8 cellular contexts compared by ENCODE assay signal in the genomic region with DNA sequence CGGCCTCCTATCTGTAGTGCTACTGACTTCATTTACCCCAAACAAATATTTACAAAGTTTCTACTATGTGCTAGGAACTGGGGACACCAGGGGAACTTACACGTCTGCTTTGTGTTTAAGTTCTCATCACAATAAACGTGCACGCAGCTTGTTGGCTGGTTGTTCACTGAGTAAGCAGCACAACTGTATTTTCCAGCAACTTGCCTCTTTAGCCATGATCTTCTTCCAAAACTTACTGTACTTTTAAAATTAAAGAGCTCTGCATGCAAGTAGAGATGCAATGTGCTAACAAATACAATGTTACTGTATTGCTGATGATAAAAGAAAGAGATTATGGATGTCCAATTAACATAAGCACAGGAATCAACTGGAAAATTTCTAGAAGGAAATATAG.
DNase-seq lines count a peak whose midpoint lies in the region; FAIRE-seq and TF ChIP-seq lines count a peak whose summit lies in the region.

No MANE protein-coding gene starts in this region.

- H3K23ac ChIP-seq in H1 (ENCODE audit: insufficient read length), result no peak overlapping the region

- no peak overlapping the region for H3K14ac ChIP-seq in H1 (ENCODE audit: insufficient read length)

- H4K91ac ChIP-seq in H1 (replicated peaks; ENCODE audit: insufficient read length, low read length), result no peak overlapping the region

- H3K4ac ChIP-seq in H1 (replicated peaks; ENCODE audit: insufficient read length, low read depth, low read length), result no peak overlapping the region

- intact Hi-C loops in head of caudate nucleus (cut with DNase I), result no loop called here

- H3K27me3 ChIP-seq in CD8-positive, alpha-beta memory T cell (ENCODE audit: insufficient read depth, low read length, poor library complexity, severe bottlenecking), result no peaks in the 10 kb centered on the region
- H3K27me3 ChIP-seq in Peyer's patch (no peaks in the 10 kb centered on the region), H1 (replicated peaks in 1 of 4; ENCODE audit: control insufficient read depth in 3 of 4, extremely low read depth in 1 of 4, insufficient read depth in 3 of 4, low read length in 3 of 4) (no peaks in the 10 kb centered on the region), parathyroid adenoma (ENCODE audit: control insufficient read depth, insufficient read depth, low read length) (no peaks in the 10 kb centered on the region)

- no peak overlapping the region for H4K8ac ChIP-seq in H1 (ENCODE audit: extremely low read depth, insufficient read depth, low read length)

- 0 out of 2 replicates have a peak overlapping the region, but pooled peaks have one; percentile 47 for H2BK5ac ChIP-seq in H1 (ENCODE audit: low read depth, low read length)

- no peak for TF ChIP-seq EP300 in H1 (IDR thresholded peaks at IDR 0.05; ENCODE audit: borderline replicate concordance in 1 of 2, low read depth in 2 of 2, low read length in 2 of 2)

- H3K9ac ChIP-seq in H1 (replicated peaks in 1 of 4; ENCODE audit: extremely low read depth in 1 of 4, low read depth in 3 of 4, low read length in 3 of 4) (no peak overlapping the region), parathyroid adenoma (no peak overlapping the region)

- H3K27me3 Mint-ChIP-seq in CD8-positive, alpha-beta memory T cell, result no peaks in the 10 kb centered on the region

- peaks cover 85 to 100% (median 100%) of the 10 kb centered on the region in 3 donors for H3K4me1 Mint-ChIP-seq in CD8-positive, alpha-beta memory T cell

- no peak for TF ChIP-seq RAD21 in H1 (IDR thresholded peaks at IDR 0.05 in 1 of 2, conservative IDR thresholded peaks at IDR 0.05 in 1 of 2; ENCODE audit: low read depth in 2 of 2, low read length in 2 of 2)

- POLR2A ChIA-PET in CD8-positive, alpha-beta memory T cell (lab: Charles Lee), result interaction anchor here (0.9 to 5.1 kb wide), 8 partner anchors 8 to 407 kb away, joined by 3 to 77 read pairs (median 12); no protein-coding TSS in a partner anchor
- POLR2A ChIA-PET in H1 (lab: Charles Lee; ENCODE audit: partially characterized antibody) (interaction anchor here (0.8 to 1.9 kb wide), 2 partner anchors 8 to 13 kb away, joined by 3 to 8 read pairs; no protein-coding TSS in a partner anchor), RWPE1 (lab: Yijun Ruan, JAX; ENCODE audit: low non-redundant PET) (interaction anchor here (0.7 kb wide), 1 partner anchor 50 kb away, joined by 3 read pairs; no protein-coding TSS in a partner anchor)

- H3K4me1 ChIP-seq in CD8-positive, alpha-beta memory T cell (ENCODE audit: insufficient read depth, low read length), result peaks cover 57% of the 10 kb centered on the region
- H3K4me1 ChIP-seq in Peyer's patch (peaks cover 5 to 38% (median 23%) of the 10 kb centered on the region in 4 donors), H1 (replicated peaks in 1 of 4; ENCODE audit: control insufficient read depth in 3 of 4, insufficient read depth in 4 of 4, low read length in 3 of 4) (peaks cover 9 to 44% (median 29%) of the 10 kb centered on the region in 4 experiments), parathyroid adenoma (peaks cover 7% of the 10 kb centered on the region)

- no peaks in the 10 kb centered on the region for H3K9me3 ChIP-seq in CD8-positive, alpha-beta memory T cell (ENCODE audit: low read length)
- H3K9me3 ChIP-seq in Peyer's patch, result no peaks in the 10 kb centered on the region
- H3K9me3 ChIP-seq in H1 (ENCODE audit: insufficient read depth in 2 of 2, low read depth in 1 of 2, low read length in 1 of 2), result peaks cover 0 to 2% of the 10 kb centered on the region in 2 experiments; a peak in 1 of 4 replicates
- H3K9me3 ChIP-seq in parathyroid adenoma (ENCODE audit: control insufficient read depth, low read length), result no peaks in the 10 kb centered on the region

- FAIRE-seq in H1 (lab: Jason Lieb, UNC), result no peak

- H3K9me3 Mint-ChIP-seq in CD8-positive, alpha-beta memory T cell, result no peaks in the 10 kb centered on the region

- no peak overlapping the region for H2AK5ac ChIP-seq in H1 (ENCODE audit: low read depth, low read length)

- H3K56ac ChIP-seq in H1 (replicated peaks; ENCODE audit: insufficient read length, low read depth, low read length), result no peak overlapping the region

- TF ChIP-seq CTCF in Peyer's patch (IDR thresholded peaks at IDR 0.05), result no peak
- TF ChIP-seq CTCF in H1 (IDR thresholded peaks at IDR 0.05; ENCODE audit: control extremely low read depth in 1 of 3, insufficient read depth in 1 of 3, low read depth in 1 of 3, low read length in 3 of 3), result no peak
- no peak for TF ChIP-seq CTCF in parathyroid adenoma (IDR thresholded peaks at IDR 0.05)
- no peak for TF ChIP-seq CTCF in RWPE1 (conservative IDR thresholded peaks at IDR 0.05; ENCODE audit: low read depth)

- 79% methylated on average over 4 of the region's 4 CpGs; no CpG with 5 or more reads in 1 of the 2 experiments for WGBS in H1 (ENCODE audit: extremely low coverage in 1 of 2, insufficient coverage in 1 of 2, insufficient read length in 1 of 2, insufficient replicate concordance in 2 of 2, low coverage in 1 of 2, low lambda C conversion rate in 2 of 2, missing lambda C conversion rate in 1 of 2), 2 experiments

- no peak overlapping the region for H2BK12ac ChIP-seq in H1 (ENCODE audit: low read depth, low read length)

- H2AFZ ChIP-seq in H1 (ENCODE audit: low read length) (no peak overlapping the region), parathyroid adenoma (no peak overlapping the region)

- H3K18ac ChIP-seq in H1 (ENCODE audit: extremely low read depth, low read length), result no peak overlapping the region

- H4K20me1 ChIP-seq in H1 (replicated peaks in 1 of 2; ENCODE audit: control insufficient read depth in 1 of 2, insufficient read depth in 2 of 2, low read length in 2 of 2), result no peaks in the 10 kb centered on the region

- H3K27ac ChIP-seq in CD8-positive, alpha-beta memory T cell (ENCODE audit: low read depth, low read length), result peak overlapping the region; percentile 52
- H3K27ac ChIP-seq in Peyer's patch (peak overlapping the region; percentile 80 to 88 (median 85)), H1 (ENCODE audit: low read depth, low read length) (no peak overlapping the region), parathyroid adenoma (peak overlapping the region; percentile 3), RWPE1 (no peak overlapping the region; the same call in 1 of the 2 replicates)

- H3K79me1 ChIP-seq in H1 (ENCODE audit: low read depth, low read length), result no peaks in the 10 kb centered on the region; the same call in 1 of the 2 replicates

- no peaks in the 10 kb centered on the region for H3K36me3 ChIP-seq in CD8-positive, alpha-beta memory T cell (ENCODE audit: insufficient read depth, low read length)
- H3K36me3 ChIP-seq in Peyer's patch (no peaks in the 10 kb centered on the region), H1 (ENCODE audit: control insufficient read depth in 2 of 4, insufficient read depth in 4 of 4, low read length in 3 of 4) (no peaks in the 10 kb centered on the region), parathyroid adenoma (ENCODE audit: control insufficient read depth, insufficient read depth, low read length) (no peaks in the 10 kb centered on the region)

- no peak overlapping the region for H2BK15ac ChIP-seq in H1 (ENCODE audit: low read length)

- TF ChIP-seq POLR2A in Peyer's patch (IDR thresholded peaks at IDR 0.05), result no peak
- TF ChIP-seq POLR2A in H1 (IDR thresholded peaks at IDR 0.05; ENCODE audit: control extremely low read depth in 1 of 2, low read depth in 2 of 2, low read length in 2 of 2), result no peak

- H3K4me2 ChIP-seq in H1 (ENCODE audit: insufficient read depth in 1 of 2, low read depth in 2 of 2, low read length in 2 of 2), result peak overlapping the region; percentile 13 to 31; a peak in 2 of 4 replicates
- H3K4me2 ChIP-seq in parathyroid adenoma (ENCODE audit: low read length), result no peak overlapping the region

- H2BK120ac ChIP-seq in H1 (replicated peaks; ENCODE audit: low read depth, low read length), result peak overlapping the region; percentile 52

- H3K36me3 Mint-ChIP-seq in CD8-positive, alpha-beta memory T cell, result peaks cover 0 to 7% (median 0%) of the 10 kb centered on the region in 3 donors

- H3K79me2 ChIP-seq in H1 (ENCODE audit: control insufficient read depth in 1 of 2, insufficient read depth in 2 of 2, low read length in 2 of 2) (peaks cover 0 to 72% of the 10 kb centered on the region in 2 experiments; a peak in 2 of 4 replicates), parathyroid adenoma (peaks cover 7% of the 10 kb centered on the region)

- H3K4me3 Mint-ChIP-seq in CD8-positive, alpha-beta memory T cell, result peak overlapping the region; percentile 49 to 94 (median 82)

- H3K4me3 ChIP-seq in CD8-positive, alpha-beta memory T cell (ENCODE audit: low read length), result peak overlapping the region; percentile 16
- H3K4me3 ChIP-seq in Peyer's patch (no peak overlapping the region), H1 (ENCODE audit: extremely low read depth in 1 of 4, insufficient read depth in 2 of 4, low read depth in 3 of 4, low read length in 4 of 4) (no peak overlapping the region), parathyroid adenoma (ENCODE audit: low read depth, low read length) (no peak overlapping the region)

- no peak overlapping the region for H2BK20ac ChIP-seq in H1 (ENCODE audit: low read length)

- peak overlapping the region; percentile 89 to 99 (median 96) for H3K27ac Mint-ChIP-seq in CD8-positive, alpha-beta memory T cell

- no peaks in the 10 kb centered on the region for H3K23me2 ChIP-seq in H1 (ENCODE audit: low read depth, low read length)

- CTCF ChIA-PET in CD8-positive, alpha-beta memory T cell (lab: Charles Lee), result interaction anchor here (1.3 to 5.9 kb wide), 10 partner anchors 10 to 304 kb away, joined by 3 to 49 read pairs (median 14); no protein-coding TSS in a partner anchor
- CTCF ChIA-PET in H1 (lab: Charles Lee; ENCODE audit: partially characterized antibody) (interaction anchor here (0.7 to 3.1 kb wide), 8 partner anchors 11 to 98 kb away, joined by 3 to 17 read pairs (median 4); a partner anchor contains a TSS), RWPE1 (lab: Yijun Ruan, JAX) (interaction anchor here (1.0 to 3.2 kb wide), 4 partner anchors 12 to 86 kb away, joined by 3 to 13 read pairs (median 4); no protein-coding TSS in a partner anchor)

- no peak for DNase-seq in CD8-positive, alpha-beta memory T cell
- no peak for DNase-seq in Peyer's patch
- no peak for DNase-seq in H1 (ENCODE audit: low read depth in 1 of 2, low spot score in 2 of 2)
- DNase-seq in RWPE1 (ENCODE audit: low spot score), result no peak
- no peak for DNase-seq in head of caudate nucleus
- DNase-seq in NCI-H1417 (lab: John Stamatoyannopoulos, UW), result no peak
- DNase-seq in SW 1271 (lab: John Stamatoyannopoulos, UW), result no peak

- no peak overlapping the region for H4K5ac ChIP-seq in H1 (ENCODE audit: insufficient read length, low read depth, low read length)

TF ChIP-seq in H1, 55 proteins besides CTCF, POLR2A, EP300 and RAD21 (continues in another document):
- TF ChIP-seq EGR1 (IDR thresholded peaks at IDR 0.05; ENCODE audit: borderline replicate concordance, low read depth, low read length) (no peak), CBX5 (IDR thresholded peaks at IDR 0.05; ENCODE audit: low read depth, low read length) (no peak), SP2 (IDR thresholded peaks at IDR 0.05; ENCODE audit: low read length) (no peak), RFX5 (IDR thresholded peaks at IDR 0.05; ENCODE audit: borderline replicate concordance, low read depth, low read length) (no peak)

Comparison
In these comparisons a context has a peak if more than half of its experiments do, and no peak if none do; other contexts are left out.
1. H3K27ac ChIP-seq: peak in CD8-positive, alpha-beta memory T cell (single experiment), Peyer's patch (4 of 4) and parathyroid adenoma (single experiment); none in H1 (single experiment) and RWPE1 (single experiment).